Comparison of ENCODE assay signal across 27 cellular contexts in genomic region chr12:18139254-18139653, GRCh38. TPM values are rescaled to one million over a fixed set of nuclear protein-coding genes. Genes with fewer than 3 reads are reported as not detected.
"Had no signal": no experiment of that assay in that cellular context is flagged by ENCODE, and none has a peak within 500 bp of the region (broad histone marks: within the 10 kb centered on the region; RNA-seq: fewer than 3 reads in every experiment).

No MANE protein-coding gene starts in this region.

- H2AFZ ChIP-seq: hepatocyte had no signal

- DNase-seq: activated B cell treated with CpG ODN at 0.5 μM for 24 hours; activated CD4-positive, alpha-beta T cell treated with anti-CD3 and anti-CD28 coated beads for 4 hours; activated CD4-positive, alpha-beta T cell treated with anti-CD3 and anti-CD28 coated beads, Interleukin-2, amount 50 U/mL, for 48 hours; activated CD8-positive, alpha-beta memory T cell treated with anti-CD3 and anti-CD28 coated beads, Interleukin-2, amount 50 U/mL, for 48 hours; activated naive CD4-positive, alpha-beta T cell; activated T-cell treated with anti-CD3 and anti-CD28 coated beads, Interleukin-2, amount 50 U/mL, for 4 hours; adrenal gland; central memory CD4-positive, alpha-beta T cell; effector CD8-positive, alpha-beta T cell; glutamatergic neuron; left ventricle myocardium superior; natural killer cell; retina; sigmoid colon; stimulated activated CD4-positive, alpha-beta T cell treated with anti-CD3 and anti-CD28 coated beads, Interleukin-15, amount 100 ng/mL, for 24 hours; stimulated activated CD8-positive, alpha-beta memory T cell treated with anti-CD3 and anti-CD28 coated beads, Interleukin-4, amount 100 ng/mL, for 48 hours; stimulated activated naive CD4-positive, alpha-beta T cell treated with Interleukin-2 at 50 U/mL for 16 hours; T1000; upper lobe of left lung had no signal

- H3K27ac Mint-ChIP-seq: activated B cell treated with CpG ODN at 0.5 μM for 24 hours; activated naive CD8-positive, alpha-beta T cell; activated T-helper 2 cell treated with anti-CD3 and anti-CD28 coated beads, Interferon-gamma antibody, Interleukin-2, Interleukin-4, amounts not matched to agents 10 μg/mL and 5 μg/mL and 100 μg/mL, durations not matched to agents 14 hours and 24 hours and 36 hours; natural killer cell had no signal

- H3K9me3 Mint-ChIP-seq: activated B cell treated with CpG ODN at 0.5 μM for 24 hours; activated T-cell treated with anti-CD3 and anti-CD28 coated beads, Interleukin-2, amount 50 U/mL, for 4 hours; activated T-helper 2 cell treated with anti-CD3 and anti-CD28 coated beads, Interferon-gamma antibody, Interleukin-2, Interleukin-4, amounts not matched to agents 10 μg/mL and 5 μg/mL and 100 μg/mL, durations not matched to agents 14 hours and 24 hours and 36 hours had no signal

- H3K36me3 Mint-ChIP-seq: activated naive CD8-positive, alpha-beta T cell; natural killer cell had no signal

- H3K4me2 ChIP-seq: hepatocyte, smooth muscle cell had no signal

- H3K27me3 Mint-ChIP-seq: activated B cell treated with CpG ODN at 0.5 μM for 24 hours had no signal

- H3K4me1 ChIP-seq: sigmoid colon had no signal

- H3K4me1 Mint-ChIP-seq: natural killer cell had no signal

- H3K4me3 Mint-ChIP-seq: activated B cell treated with CpG ODN at 0.5 μM for 24 hours; activated naive CD8-positive, alpha-beta T cell; activated T-cell treated with anti-CD3 and anti-CD28 coated beads, Interleukin-2, amount 50 U/mL, for 4 hours; natural killer cell had no signal

- H3K36me3 ChIP-seq: adrenal gland, sigmoid colon, thoracic aorta, upper lobe of left lung had no signal

- H3K9me3 ChIP-seq: sigmoid colon, thoracic aorta, upper lobe of left lung had no signal

- H3K27ac ChIP-seq: adrenal gland, hepatocyte, sigmoid colon, thoracic aorta, upper lobe of left lung had no signal

- H3K79me2 ChIP-seq: hepatocyte had no signal

- ATAC-seq: activated T-cell treated with anti-CD3 and anti-CD28 coated beads, Interleukin-2, amount 50 U/mL, for 4 hours; left ventricle myocardium superior; natural killer cell had no signal

- H3K4me3 ChIP-seq: adrenal gland, hepatocyte, sigmoid colon, smooth muscle cell, thoracic aorta, upper lobe of left lung had no signal

RNA-seq across cellular contexts. Expression of gene RERGL, which starts 49.3 kb away (rescaled TPM):
- total RNA-seq: activated B cell treated with CpG ODN at 0.5 μM for 24 hours; activated CD8-positive, alpha-beta memory T cell treated with anti-CD3 and anti-CD28 coated beads for 36 hours; activated T-cell treated with anti-CD3 and anti-CD28 coated beads, Interleukin-2, amount 50 U/mL, for 4 hours; activated T-helper 2 cell treated with anti-CD3 and anti-CD28 coated beads, Interferon-gamma antibody, Interleukin-2, Interleukin-4, amounts not matched to agents 10 μg/mL and 5 μg/mL and 100 μg/mL, durations not matched to agents 14 hours and 24 hours and 36 hours; astrocyte; natural killer cell; osteoblast; smooth muscle cell had no signal
